In the genomic region with DNA sequence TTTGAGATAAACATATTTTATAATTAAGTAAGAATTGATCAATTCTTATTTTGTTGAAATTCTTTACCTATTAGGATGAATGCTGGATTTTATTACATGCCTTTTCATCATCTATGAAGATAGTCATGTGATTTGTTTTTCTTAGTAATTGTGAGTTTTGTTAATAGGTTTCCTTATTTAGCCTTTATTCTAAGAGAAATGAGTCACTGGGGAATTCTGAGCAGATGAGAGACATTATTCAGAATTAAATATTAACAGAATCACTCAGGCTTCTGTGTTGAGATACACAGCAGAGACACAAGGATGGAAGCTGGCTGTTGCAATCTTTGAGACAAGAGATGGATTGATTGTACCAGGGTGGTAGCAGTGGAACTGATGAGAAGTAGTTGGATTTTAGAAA, we compare ENCODE assay signal across 17 cellular contexts. TPM values are rescaled to one million over a fixed set of nuclear protein-coding genes. Genes with fewer than 3 reads are reported as not detected.
DNase-seq lines count a peak whose midpoint lies in the region; ATAC-seq and TF ChIP-seq lines count a peak whose summit lies in the region.
"Had no signal": no experiment of that assay in that cellular context is flagged by ENCODE, and none has a peak within 500 bp of the region (broad histone marks: within the 10 kb centered on the region; RNA-seq: fewer than 3 reads in every experiment).

No MANE protein-coding gene starts in this region.

- H3K9me3 Mint-ChIP-seq in activated CD4-positive, alpha-beta T cell treated with anti-CD3 and anti-CD28 coated beads, Interleukin-2, amount 10 ng/mL, durations not matched to agents 24 days and 14 days: peaks cover 7% of the 10 kb centered on the region
- H3K9me3 Mint-ChIP-seq in activated T-helper 1 cell treated with anti-CD3 and anti-CD28 coated beads, Interleukin-12 subunit alpha, Interleukin-12 subunit beta, Interleukin-2, Interleukin-4 antibody, amounts not matched to agents 30 ng/mL and 10 ng/mL and 1 ng/mL, durations not matched to agents 14 hours and 24 hours and 36 hours: peaks cover 3% of the 10 kb centered on the region

- TF ChIP-seq POLR2A in vagina (IDR thresholded peaks at IDR 0.05): no peak

- peak; percentile 62 for ATAC-seq in HG02588 (IDR thresholded peaks at IDR 0.05; ENCODE audit: unreplicated experiment)

- no peak for TF ChIP-seq CTCF in vagina (IDR thresholded peaks at IDR 0.05)

- intact Hi-C loops in activated CD4-positive, alpha-beta T cell treated with anti-CD3 and anti-CD28 coated beads, Interleukin-2, amount 10 ng/mL, durations not matched to agents 24 days and 14 days (cut with micrococcal nuclease): no loop called here
- intact Hi-C loops in activated T-helper 1 cell treated with anti-CD3 and anti-CD28 coated beads, Interleukin-12 subunit alpha, Interleukin-12 subunit beta, Interleukin-2, Interleukin-4 antibody, amounts not matched to agents 30 ng/mL and 10 ng/mL and 1 ng/mL, durations not matched to agents 14 hours and 24 hours and 36 hours (cut with micrococcal nuclease): loop anchor here (10.0 kb wide), 2 partner anchors 464 to 1664 kb away; partner anchors contain the start of gene ULK4
- intact Hi-C loops in vagina (cut with DNase I): no loop called here

- no peaks in the 10 kb centered on the region for H3K4me1 ChIP-seq in vagina
- H3K4me1 ChIP-seq: breast epithelium, Caco-2 had no signal

- H3K9me3 ChIP-seq in vagina: no peaks in the 10 kb centered on the region
- H3K9me3 ChIP-seq: breast epithelium, Caco-2 had no signal

- H3K4me3 ChIP-seq in vagina: no peak overlapping the region
- H3K4me3 ChIP-seq: breast epithelium had no signal

- DNase-seq in activated CD4-positive, alpha-beta T cell treated with anti-CD3 and anti-CD28 coated beads, Interleukin-2, amount 10 ng/mL, durations not matched to agents 24 days and 14 days: no peak
- no peak for DNase-seq in activated CD4-positive, alpha-beta T cell treated with anti-CD3 and anti-CD28 coated beads for 4 hours
- no peak for DNase-seq in activated T-helper 1 cell treated with anti-CD3 and anti-CD28 coated beads, Interleukin-12 subunit alpha, Interleukin-12 subunit beta, Interleukin-2, Interleukin-4 antibody, amounts not matched to agents 30 ng/mL and 10 ng/mL and 1 ng/mL, durations not matched to agents 14 hours and 24 hours and 36 hours (ENCODE audit: low spot score)
- DNase-seq in renal cortical epithelial cell (ENCODE audit: low read depth) (peak; percentile 97), cerebellum (ENCODE audit: low spot score) (no peak), DMS79 treated with DMSO at 0.1 percent for 48 hours (lab: John Stamatoyannopoulos, UW) (no peak), vagina (ENCODE audit: extremely low spot score in 2 of 2) (no peak)
- DNase-seq: activated CD4-positive, alpha-beta T cell treated with anti-CD3 and anti-CD28 coated beads, Interleukin-2, amount 50 U/mL, for 4 hours; activated gamma-delta T cell treated with Interleukin-2 at 50 U/mL for 16 hours; Caco-2; endodermal cell; midbrain; SHP77; stimulated activated naive CD4-positive, alpha-beta T cell treated with Interleukin-2 at 50 U/mL for 16 hours; T1000 had no signal

- peaks cover 19% of the 10 kb centered on the region for H3K4me1 Mint-ChIP-seq in activated CD4-positive, alpha-beta T cell treated with anti-CD3 and anti-CD28 coated beads, Interleukin-2, amount 10 ng/mL, durations not matched to agents 24 days and 14 days
- H3K4me1 Mint-ChIP-seq in activated T-helper 1 cell treated with anti-CD3 and anti-CD28 coated beads, Interleukin-12 subunit alpha, Interleukin-12 subunit beta, Interleukin-2, Interleukin-4 antibody, amounts not matched to agents 30 ng/mL and 10 ng/mL and 1 ng/mL, durations not matched to agents 14 hours and 24 hours and 36 hours (ENCODE audit: low read depth): peaks cover 40% of the 10 kb centered on the region
- H3K4me1 Mint-ChIP-seq: endodermal cell had no signal

- no peaks in the 10 kb centered on the region for H3K36me3 ChIP-seq in vagina
- H3K36me3 ChIP-seq: breast epithelium had no signal

- peaks cover 3% of the 10 kb centered on the region for H3K36me3 Mint-ChIP-seq in activated CD4-positive, alpha-beta T cell treated with anti-CD3 and anti-CD28 coated beads, Interleukin-2, amount 10 ng/mL, durations not matched to agents 24 days and 14 days (ENCODE audit: low read depth)
- H3K36me3 Mint-ChIP-seq in activated T-helper 1 cell treated with anti-CD3 and anti-CD28 coated beads, Interleukin-12 subunit alpha, Interleukin-12 subunit beta, Interleukin-2, Interleukin-4 antibody, amounts not matched to agents 30 ng/mL and 10 ng/mL and 1 ng/mL, durations not matched to agents 14 hours and 24 hours and 36 hours (ENCODE audit: low read depth): no peaks in the 10 kb centered on the region

- peak overlapping the region; percentile 50 for H3K4me3 Mint-ChIP-seq in activated CD4-positive, alpha-beta T cell treated with anti-CD3 and anti-CD28 coated beads, Interleukin-2, amount 10 ng/mL, durations not matched to agents 24 days and 14 days
- no peak overlapping the region for H3K4me3 Mint-ChIP-seq in activated T-helper 1 cell treated with anti-CD3 and anti-CD28 coated beads, Interleukin-12 subunit alpha, Interleukin-12 subunit beta, Interleukin-2, Interleukin-4 antibody, amounts not matched to agents 30 ng/mL and 10 ng/mL and 1 ng/mL, durations not matched to agents 14 hours and 24 hours and 36 hours
- H3K4me3 Mint-ChIP-seq: endodermal cell had no signal

- peak overlapping the region; percentile 83 for H3K27ac Mint-ChIP-seq in activated CD4-positive, alpha-beta T cell treated with anti-CD3 and anti-CD28 coated beads, Interleukin-2, amount 10 ng/mL, durations not matched to agents 24 days and 14 days
- peak overlapping the region; percentile 71 for H3K27ac Mint-ChIP-seq in activated T-helper 1 cell treated with anti-CD3 and anti-CD28 coated beads, Interleukin-12 subunit alpha, Interleukin-12 subunit beta, Interleukin-2, Interleukin-4 antibody, amounts not matched to agents 30 ng/mL and 10 ng/mL and 1 ng/mL, durations not matched to agents 14 hours and 24 hours and 36 hours
- H3K27ac Mint-ChIP-seq: endodermal cell had no signal

- peaks cover 11% of the 10 kb centered on the region for H3K27me3 Mint-ChIP-seq in activated CD4-positive, alpha-beta T cell treated with anti-CD3 and anti-CD28 coated beads, Interleukin-2, amount 10 ng/mL, durations not matched to agents 24 days and 14 days
- peaks cover 13% of the 10 kb centered on the region for H3K27me3 Mint-ChIP-seq in activated T-helper 1 cell treated with anti-CD3 and anti-CD28 coated beads, Interleukin-12 subunit alpha, Interleukin-12 subunit beta, Interleukin-2, Interleukin-4 antibody, amounts not matched to agents 30 ng/mL and 10 ng/mL and 1 ng/mL, durations not matched to agents 14 hours and 24 hours and 36 hours (ENCODE audit: insufficient read depth)

- H3K27me3 ChIP-seq in vagina: no peaks in the 10 kb centered on the region
- H3K27me3 ChIP-seq: breast epithelium had no signal

- no peak overlapping the region for H3K27ac ChIP-seq in vagina
- H3K27ac ChIP-seq: breast epithelium had no signal

RNA-seq across cellular contexts. Expression of gene ANO10, which starts 7.4 kb away (rescaled TPM):
- 3.5 and 6.0 TPM in 2 replicates for total RNA-seq in activated CD4-positive, alpha-beta T cell treated with anti-CD3 and anti-CD28 coated beads, Interleukin-2, amount 10 ng/mL, durations not matched to agents 24 days and 14 days
- total RNA-seq in activated T-helper 1 cell treated with anti-CD3 and anti-CD28 coated beads, Interleukin-12 subunit alpha, Interleukin-12 subunit beta, Interleukin-2, Interleukin-4 antibody, amounts not matched to agents 30 ng/mL and 10 ng/mL and 1 ng/mL, durations not matched to agents 14 hours and 24 hours and 36 hours: 4.2 and 4.6 TPM in 2 replicates
- total RNA-seq in renal cortical epithelial cell (51.6 and 78.2 TPM in 2 replicates), cerebellum (25.1 TPM), vagina (29.0 TPM)
